In the genomic region with DNA sequence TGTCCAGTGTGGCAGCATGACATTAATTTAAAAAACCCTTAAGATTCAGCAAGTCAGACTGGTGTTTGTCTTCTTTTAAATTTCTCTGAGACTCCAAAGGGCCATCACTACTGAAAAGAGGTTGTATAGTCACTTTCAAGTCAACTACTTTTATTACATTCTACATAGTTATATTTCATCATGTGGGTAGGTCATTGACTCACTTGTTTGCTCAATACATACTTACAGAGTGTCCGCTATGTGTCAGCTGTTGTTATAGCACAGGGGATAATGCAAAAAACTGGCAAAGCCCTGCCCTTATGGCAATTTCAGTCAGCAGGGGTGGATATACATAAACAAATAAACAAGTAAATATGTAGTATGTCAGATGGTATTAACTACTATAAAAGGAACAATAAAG, we compare ENCODE assay signal across 16 cellular contexts. TPM values are rescaled to one million over a fixed set of nuclear protein-coding genes. Genes with fewer than 3 reads are reported as not detected.
A peak's percentile ranks its signal among the peaks of the same experiment; 100 is the strongest.
DNase-seq lines count a peak whose midpoint lies in the region; ATAC-seq and TF ChIP-seq lines count a peak whose summit lies in the region.
"Had no signal": no experiment of that assay in that cellular context is flagged by ENCODE, and none has a peak within 500 bp of the region (broad histone marks: within the 10 kb centered on the region; RNA-seq: fewer than 3 reads in every experiment).

No MANE protein-coding gene starts in this region.

- peak; percentile 3 for DNase-seq in EL
- peak; percentile 38 for DNase-seq in NCI-H460 (ENCODE audit: extremely low read depth, low read depth)
- DNase-seq in cardiac fibroblast (ENCODE audit: low read depth in 2 of 2): peak; percentile 3 to 50
- peak; percentile 1 for DNase-seq in mesenchymal stem cell
- no peak for DNase-seq in NCI-H1417 treated with DMSO at 0.1 percent for 48 hours (lab: John Stamatoyannopoulos, UW)
- DNase-seq in vagina (ENCODE audit: extremely low spot score in 2 of 2): no peak
- DNase-seq: BE2C; CD8-positive, alpha-beta T cell; H9; Kasumi-1; NCI-H1048; NCI-H2107; NCI-H226; Right ventricle myocardium superior had no signal

- no peaks in the 10 kb centered on the region for H3K4me1 ChIP-seq in mesenchymal stem cell (ENCODE audit: control insufficient read depth, insufficient read depth, low read depth, low read length)
- H3K4me1 ChIP-seq in vagina: no peaks in the 10 kb centered on the region
- H3K4me1 ChIP-seq: BE2C had no signal

- H2BK120ac ChIP-seq in mesenchymal stem cell (ENCODE audit: low read depth, low read length): no peak overlapping the region

- H4K91ac ChIP-seq in mesenchymal stem cell (ENCODE audit: low read length): no peak overlapping the region

- no peak overlapping the region for H2BK15ac ChIP-seq in mesenchymal stem cell (ENCODE audit: low read depth, poor library complexity, severe bottlenecking)

- H3K14ac ChIP-seq in mesenchymal stem cell (ENCODE audit: low read length in 2 of 2): no peak overlapping the region

- TF ChIP-seq CTCF in cardiac fibroblast (IDR thresholded peaks at IDR 0.05; ENCODE audit: low read depth, low read length) (no peak), vagina (IDR thresholded peaks at IDR 0.05) (no peak)

- no peak overlapping the region for H2BK5ac ChIP-seq in mesenchymal stem cell (ENCODE audit: low read depth, low read length, poor library complexity, severe bottlenecking)

- no peaks in the 10 kb centered on the region for H3K9me3 ChIP-seq in mesenchymal stem cell (ENCODE audit: control insufficient read depth, low read length)
- H3K9me3 ChIP-seq in vagina: no peaks in the 10 kb centered on the region
- H3K9me3 ChIP-seq: BE2C had no signal

- H3K4me2 ChIP-seq in mesenchymal stem cell (ENCODE audit: low read length, poor library complexity, severe bottlenecking): no peak overlapping the region

- no peak overlapping the region for H2AK5ac ChIP-seq in mesenchymal stem cell (ENCODE audit: low read length, severe bottlenecking)

- H3K79me1 ChIP-seq in mesenchymal stem cell (replicated peaks; ENCODE audit: low read length, poor library complexity, severe bottlenecking): no peaks in the 10 kb centered on the region

- no peak overlapping the region for H3K9ac ChIP-seq in mesenchymal stem cell (ENCODE audit: low read length)

- H3K4ac ChIP-seq in mesenchymal stem cell (ENCODE audit: low read depth in 1 of 2, low read length in 2 of 2): no peak overlapping the region

- no peak overlapping the region for H3K18ac ChIP-seq in mesenchymal stem cell (ENCODE audit: low read depth in 1 of 2, low read length in 2 of 2)

- H3K36me3 ChIP-seq in mesenchymal stem cell (ENCODE audit: control insufficient read depth in 1 of 2, insufficient read depth in 2 of 2, low read depth in 1 of 2, low read length in 2 of 2): no peaks in the 10 kb centered on the region
- H3K36me3 ChIP-seq in vagina: no peaks in the 10 kb centered on the region
- H3K36me3 ChIP-seq: BE2C had no signal

- TF ChIP-seq POLR2A in vagina (IDR thresholded peaks at IDR 0.05): no peak

- ATAC-seq in GM18861 (IDR thresholded peaks at IDR 0.05; ENCODE audit: unreplicated experiment): no peak
- ATAC-seq: CD8-positive, alpha-beta T cell; SK-N-SH treated with all-trans-retinoic acid at 6 μM for 48 hours had no signal

- no peak overlapping the region for H4K8ac ChIP-seq in mesenchymal stem cell (ENCODE audit: low read length)

- no peak overlapping the region for H3K27ac ChIP-seq in mesenchymal stem cell (ENCODE audit: low read length, poor library complexity, severe bottlenecking)
- no peak overlapping the region for H3K27ac ChIP-seq in vagina

- no peak overlapping the region for H2AFZ ChIP-seq in mesenchymal stem cell (ENCODE audit: low read depth, low read length)

- 100% methylated on average over 1 of the region's 1 CpG for WGBS in mesenchymal stem cell

- no peak overlapping the region for H3K23ac ChIP-seq in mesenchymal stem cell (ENCODE audit: low read length in 2 of 2)

- H3K27me3 ChIP-seq in mesenchymal stem cell (ENCODE audit: control insufficient read depth in 1 of 2, insufficient read depth in 1 of 2, low read length in 2 of 2) (no peaks in the 10 kb centered on the region), vagina (no peaks in the 10 kb centered on the region)
- H3K27me3 ChIP-seq: BE2C had no signal

- intact Hi-C loops in vagina (cut with DNase I): no loop called here

- H3K4me3 ChIP-seq in cardiac fibroblast (replicated peaks in 1 of 2; ENCODE audit: low read depth in 2 of 2, low read length in 2 of 2): no peak overlapping the region
- no peak overlapping the region for H3K4me3 ChIP-seq in mesenchymal stem cell (ENCODE audit: insufficient read depth in 1 of 2, low read depth in 1 of 2, low read length in 2 of 2)
- no peak overlapping the region for H3K4me3 ChIP-seq in vagina

- H2BK12ac ChIP-seq in mesenchymal stem cell (ENCODE audit: low read length in 2 of 2): no peak overlapping the region

RNA-seq across cellular contexts. Expression of gene MYH4, which starts 2.5 kb away (rescaled TPM):
- not detected in 2 replicates for total RNA-seq in NCI-H460 (2014; rRNA removed; shearing (Covaris generic))
- polyA plus RNA-seq in NCI-H460 (2014; cell fraction: nucleus; rRNA removed): not detected in 2 replicates
- not detected for polyA plus RNA-seq in mesenchymal stem cell (2013, experiment 1 of 2)
- polyA plus RNA-seq in mesenchymal stem cell (2013, experiment 2 of 2): not detected
- total RNA-seq in vagina: not detected
- total RNA-seq: CD8-positive, alpha-beta T cell; H9; Right ventricle myocardium superior had no signal

RNA-seq across cellular contexts. Expression of gene MYH1, which starts 46.5 kb away (rescaled TPM):
- total RNA-seq in NCI-H460 (2014; rRNA removed; shearing (Covaris generic)): not detected in 2 replicates
- polyA plus RNA-seq in NCI-H460 (2014; cell fraction: nucleus; rRNA removed): not detected in 2 replicates
- polyA plus RNA-seq in mesenchymal stem cell (2013, experiment 1 of 2): not detected
- under 0.01 TPM for polyA plus RNA-seq in mesenchymal stem cell (2013, experiment 2 of 2)
- not detected for total RNA-seq in vagina
- total RNA-seq: CD8-positive, alpha-beta T cell; H9; Right ventricle myocardium superior had no signal

RNA-seq across cellular contexts. Expression of gene MYH8, which starts 50.1 kb away (rescaled TPM):
- total RNA-seq in NCI-H460 (2014; rRNA removed; shearing (Covaris generic)): not detected in 2 replicates
- not detected in 2 replicates for polyA plus RNA-seq in NCI-H460 (2014; cell fraction: nucleus; rRNA removed)
- under 0.01 TPM for polyA plus RNA-seq in mesenchymal stem cell (2013, experiment 1 of 2)
- 0.01 TPM for polyA plus RNA-seq in mesenchymal stem cell (2013, experiment 2 of 2)
- total RNA-seq in vagina: not detected
- total RNA-seq: CD8-positive, alpha-beta T cell; H9; Right ventricle myocardium superior had no signal

Comparison
In these comparisons a context has a peak if more than half of its experiments do, and no peak if none do; other contexts are left out.
1. DNase-seq: peak in EL (single experiment), NCI-H460 (single experiment), cardiac fibroblast (2 of 2) and mesenchymal stem cell (single experiment); none in NCI-H1417 treated with DMSO at 0.1 percent for 48 hours (single experiment) and vagina (0 of 2).